Comparison of ENCODE assay signal across 24 cellular contexts in genomic region chr3:129692743-129693142, GRCh38.
A peak's percentile ranks its signal among the peaks of the same experiment; 100 is the strongest.
DNase-seq lines count a peak whose midpoint lies in the region; ATAC-seq, FAIRE-seq and TF ChIP-seq lines count a peak whose summit lies in the region.
"Had no signal": no experiment of that assay in that cellular context is flagged by ENCODE, and none has a peak within 500 bp of the region (broad histone marks: within the 10 kb centered on the region; RNA-seq: fewer than 3 reads in every experiment).

No MANE protein-coding gene starts in this region.

- H3K9me3 Mint-ChIP-seq in MCF 10A (ENCODE audit: unreplicated experiment) (peaks cover 7% of the 10 kb centered on the region), memory B cell (peaks cover 5% of the 10 kb centered on the region), glutamatergic neuron (ENCODE audit: unreplicated experiment) (peaks cover 3% of the 10 kb centered on the region)

- no peak overlapping the region for H3K4me3 ChIP-seq in mammary epithelial cell (replicated peaks in 1 of 3; ENCODE audit: insufficient read depth in 1 of 3, low read depth in 2 of 3, low read length in 3 of 3)
- no peak overlapping the region for H3K4me3 ChIP-seq in PC-9
- no peak overlapping the region for H3K4me3 ChIP-seq in K562
- H3K4me3 ChIP-seq in esophagus squamous epithelium, result no peak overlapping the region
- H3K4me3 ChIP-seq in left ventricle myocardium inferior, result no peak overlapping the region
- H3K4me3 ChIP-seq: BLaER1, GM12878, GM23338 had no signal

- peak overlapping the region; percentile 91 for H3K27ac ChIP-seq in mammary epithelial cell (ENCODE audit: insufficient read depth, low read depth, low read length)
- H3K27ac ChIP-seq in PC-9, result peak overlapping the region; percentile 91
- H3K27ac ChIP-seq in K562 (ENCODE audit: extremely low read depth, low read depth, low read length), result no peak overlapping the region
- no peak overlapping the region for H3K27ac ChIP-seq in esophagus squamous epithelium
- H3K27ac ChIP-seq in left ventricle myocardium inferior (replicated peaks), result no peak overlapping the region
- H3K27ac ChIP-seq: 22Rv1, BLaER1 had no signal

- 90% methylated on average over 2 of the region's 2 CpGs for WGBS in mammary epithelial cell (ENCODE audit: low coverage, missing lambda C conversion rate)
- WGBS in K562 (ENCODE audit: insufficient coverage, low coverage, missing lambda C conversion rate), result 63% methylated on average over 2 of the region's 2 CpGs
- 89 to 100% methylated on average over 2 of the region's 2 CpGs for WGBS in esophagus squamous epithelium, 2 donors

- H3K27me3 Mint-ChIP-seq in MCF 10A (ENCODE audit: insufficient read depth, unreplicated experiment) (no peaks in the 10 kb centered on the region), memory B cell (no peaks in the 10 kb centered on the region), glutamatergic neuron (ENCODE audit: unreplicated experiment) (peaks cover 2% of the 10 kb centered on the region)
- H3K27me3 Mint-ChIP-seq: B cell; CD4-positive, alpha-beta T cell; CD8-positive, alpha-beta memory T cell had no signal

- BruUV-seq in mammary epithelial cell (replicated peaks; lab: Mats Ljungman, UMichigan), result no TSS peak
- no TSS peak for BruUV-seq in MCF 10A (replicated peaks; lab: Mats Ljungman, UMichigan)
- BruUV-seq in PC-9 (replicated peaks; lab: Mats Ljungman, UMichigan), result no TSS peak
- no TSS peak for BruUV-seq in K562 (replicated peaks; lab: Mats Ljungman, UMichigan)

- H3K4me1 Mint-ChIP-seq in MCF 10A (ENCODE audit: insufficient read depth, unreplicated experiment), result peaks cover 41% of the 10 kb centered on the region
- H3K4me1 Mint-ChIP-seq in memory B cell, result peaks cover 6% of the 10 kb centered on the region
- peaks cover 26% of the 10 kb centered on the region for H3K4me1 Mint-ChIP-seq in glutamatergic neuron (ENCODE audit: low read depth, unreplicated experiment)

- H3K4me2 ChIP-seq in mammary epithelial cell (ENCODE audit: insufficient read depth, low read depth, low read length), result no peak overlapping the region
- peak overlapping the region; percentile 70 for H3K4me2 ChIP-seq in PC-9
- H3K4me2 ChIP-seq in K562 (ENCODE audit: insufficient read depth, low read length), result no peak overlapping the region
- H3K4me2 ChIP-seq: BLaER1, GM23338 had no signal

- H3K36me3 Mint-ChIP-seq in MCF 10A (ENCODE audit: insufficient read depth, unreplicated experiment) (peaks cover 5% of the 10 kb centered on the region), memory B cell (peaks cover 16% of the 10 kb centered on the region), glutamatergic neuron (ENCODE audit: unreplicated experiment) (peaks cover 16% of the 10 kb centered on the region)

- H3K9ac ChIP-seq in mammary epithelial cell (ENCODE audit: insufficient read depth, low read length) (no peak overlapping the region), K562 (ENCODE audit: insufficient read depth in 1 of 2, low read depth in 2 of 2, low read length in 2 of 2) (no peak overlapping the region)
- H3K9ac ChIP-seq: BLaER1 had no signal

- H3K27me3 ChIP-seq in mammary epithelial cell (ENCODE audit: insufficient read depth, low read length) (no peaks in the 10 kb centered on the region), PC-9 (ENCODE audit: insufficient read depth, low read depth) (no peaks in the 10 kb centered on the region), K562 (ENCODE audit: control insufficient read depth in 2 of 2, insufficient read depth in 2 of 2, low read length in 2 of 2) (no peaks in the 10 kb centered on the region), esophagus squamous epithelium (no peaks in the 10 kb centered on the region), left ventricle myocardium inferior (ENCODE audit: low read depth) (no peaks in the 10 kb centered on the region)
- H3K27me3 ChIP-seq: BLaER1 had no signal

- H4K20me1 ChIP-seq in mammary epithelial cell (ENCODE audit: insufficient read depth, low read length), result no peaks in the 10 kb centered on the region
- no peaks in the 10 kb centered on the region for H4K20me1 ChIP-seq in PC-9 (ENCODE audit: insufficient read depth)
- no peaks in the 10 kb centered on the region for H4K20me1 ChIP-seq in K562 (replicated peaks; ENCODE audit: control insufficient read depth, insufficient read depth, low read length)

- H3F3A ChIP-seq in PC-9 (ENCODE audit: insufficient read depth, low read depth), result peaks cover 36% of the 10 kb centered on the region

- dilution Hi-C loops in mammary epithelial cell (cut with HindIII; ENCODE audit: low sequenced_read_pairs), result no loop called here

- no peak overlapping the region for H3K4me3 Mint-ChIP-seq in MCF 10A (ENCODE audit: unreplicated experiment)
- H3K4me3 Mint-ChIP-seq in memory B cell, result no peak overlapping the region
- H3K4me3 Mint-ChIP-seq in glutamatergic neuron (ENCODE audit: unreplicated experiment), result no peak overlapping the region
- H3K4me3 Mint-ChIP-seq: B cell; CD14-positive monocyte; CD4-positive, alpha-beta T cell; CD8-positive, alpha-beta memory T cell; GM23338; H9; HFFc6 had no signal

- in situ Hi-C loops in mammary epithelial cell (cut with MboI; ENCODE audit: low sequenced_read_pairs in 2 of 2), result no loop called here
- in situ Hi-C loops in K562 (cut with MboI), result no loop called here

- TF ChIP-seq EP300 in K562 (IDR thresholded peaks at IDR 0.05; ENCODE audit: low read length), result no peak

- H3K9me2 ChIP-seq in PC-9 (ENCODE audit: insufficient read depth), result no peaks in the 10 kb centered on the region

- H3K9me3 ChIP-seq in mammary epithelial cell (replicated peaks; ENCODE audit: insufficient read depth, low read length), result no peaks in the 10 kb centered on the region
- H3K9me3 ChIP-seq in PC-9 (ENCODE audit: insufficient read depth, low read depth), result peaks cover 8% of the 10 kb centered on the region; the same call in 1 of the 2 replicates
- H3K9me3 ChIP-seq in K562 (replicated peaks; ENCODE audit: control insufficient read depth, insufficient read depth, low read depth, low read length), result 0 out of 2 replicates have a peak, but pooled peaks cover 2% of the 10 kb centered on the region
- H3K9me3 ChIP-seq in esophagus squamous epithelium, result peaks cover 0 to 6% (median 0%) of the 10 kb centered on the region in 3 donors
- no peaks in the 10 kb centered on the region for H3K9me3 ChIP-seq in left ventricle myocardium inferior (replicated peaks)

- DNase-seq in mammary epithelial cell (no peak), MCF 10A (ENCODE audit: unreplicated experiment) (no peak), PC-9 (no peak), K562 (ENCODE audit: extremely low read depth in 1 of 4, low spot score in 3 of 4) (no peak), memory B cell (ENCODE audit: low spot score in 2 of 2) (no peak), esophagus squamous epithelium (lab: John Stamatoyannopoulos, UW) (no peak), left ventricle myocardium inferior (no peak), glutamatergic neuron (no peak)
- DNase-seq: CD4-positive, alpha-beta T cell; CD8-positive, alpha-beta memory T cell; DMS 273 treated with DMSO at 0.1 percent for 48 hours; DMS79; EL; GDM1; H9; HFFc6 had no signal

- TF ChIP-seq POLR2A in K562 (conservative IDR thresholded peaks at IDR 0.05) (no peak), esophagus squamous epithelium (IDR thresholded peaks at IDR 0.05) (no peak)

- H3K4me1 ChIP-seq in mammary epithelial cell (ENCODE audit: insufficient read depth, low read length) (peaks cover 15% of the 10 kb centered on the region), PC-9 (replicated peaks; ENCODE audit: insufficient read depth) (peaks cover 72% of the 10 kb centered on the region), K562 (replicated peaks in 1 of 2; ENCODE audit: control insufficient read depth in 2 of 2, insufficient read depth in 2 of 2, low read length in 2 of 2) (peaks cover 0 to 5% of the 10 kb centered on the region in 2 experiments; a peak in 2 of 5 replicates), esophagus squamous epithelium (peaks cover 4 to 51% (median 12%) of the 10 kb centered on the region in 3 donors), left ventricle myocardium inferior (peaks cover 28% of the 10 kb centered on the region)

- no peak for FAIRE-seq in K562 (lab: Jason Lieb, UNC)
- FAIRE-seq: GM19239 had no signal

- no peaks in the 10 kb centered on the region for H3K9me1 ChIP-seq in K562 (ENCODE audit: control insufficient read depth, insufficient read depth, low read length)

- no peak for TF ChIP-seq RAD21 in K562 (CRISPR knock-in tag; conservative IDR thresholded peaks at IDR 0.05 in 1 of 2, IDR thresholded peaks at IDR 0.05 in 1 of 2)

- H3K27ac Mint-ChIP-seq in MCF 10A (ENCODE audit: low read depth, unreplicated experiment) (no peak overlapping the region), memory B cell (peak overlapping the region; percentile 64), glutamatergic neuron (ENCODE audit: unreplicated experiment) (no peak overlapping the region)
- H3K27ac Mint-ChIP-seq: B cell; CD14-positive monocyte; CD4-positive, alpha-beta T cell; GM23338; H9; HFFc6 had no signal

- CTCF ChIA-PET in mammary epithelial cell (lab: Charles Lee; ENCODE audit: low non-redundant PET) (no interaction called here), MCF 10A (lab: Yijun Ruan, JAX) (interaction anchor here (0.6 kb wide), 1 partner anchor 118 kb away, joined by 3 read pairs; no protein-coding TSS in a partner anchor), PC-9 (lab: Charles Lee) (interaction anchor here (0.6 kb wide), 1 partner anchor 220 kb away, joined by 3 read pairs; no protein-coding TSS in a partner anchor), K562 (lab: Yijun Ruan, JAX; ENCODE audit: low intra/inter-chr PET ratio) (no interaction called here)

- H3K36me3 ChIP-seq in mammary epithelial cell (ENCODE audit: insufficient read depth, low read length), result no peaks in the 10 kb centered on the region
- peaks cover 29% of the 10 kb centered on the region for H3K36me3 ChIP-seq in PC-9 (ENCODE audit: low read depth)
- no peaks in the 10 kb centered on the region for H3K36me3 ChIP-seq in K562 (ENCODE audit: control insufficient read depth, insufficient read depth, low read length)
- H3K36me3 ChIP-seq in esophagus squamous epithelium, result peaks cover 0 to 8% (median 0%) of the 10 kb centered on the region in 3 donors
- H3K36me3 ChIP-seq in left ventricle myocardium inferior, result no peaks in the 10 kb centered on the region

- no peak overlapping the region for H2AFZ ChIP-seq in mammary epithelial cell (ENCODE audit: low read depth, low read length)
- H2AFZ ChIP-seq in PC-9, result no peak overlapping the region
- no peak overlapping the region for H2AFZ ChIP-seq in K562 (ENCODE audit: low read depth, low read length)
- H2AFZ ChIP-seq: GM23338 had no signal

- intact Hi-C loops in mammary epithelial cell (cut with micrococcal nuclease), result loop anchor here (5.0 kb wide), 1 partner anchor 40 kb away; no protein-coding TSS in a partner anchor
- intact Hi-C loops in MCF 10A (cut with micrococcal nuclease), result no loop called here
- intact Hi-C loops in PC-9 (cut with micrococcal nuclease; ENCODE audit: unreplicated experiment), result no loop called here
- intact Hi-C loops in K562 (cut with micrococcal nuclease), result no loop called here
- intact Hi-C loops in esophagus squamous epithelium (cut with DNase I), result no loop called here
- intact Hi-C loops in left ventricle myocardium inferior (cut with micrococcal nuclease), result no loop called here

- TF ChIP-seq CTCF in mammary epithelial cell (conservative IDR thresholded peaks at IDR 0.05 in 1 of 2, IDR thresholded peaks at IDR 0.05 in 1 of 2; ENCODE audit: extremely low read depth in 1 of 2, insufficient read depth in 1 of 2, low read depth in 1 of 2, low read length in 2 of 2) (no peak), MCF 10A (IDR thresholded peaks at IDR 0.05; ENCODE audit: unreplicated experiment) (no peak), PC-9 (conservative IDR thresholded peaks at IDR 0.05) (no peak), K562 (IDR thresholded peaks at IDR 0.05 in 2 of 3, conservative IDR thresholded peaks at IDR 0.05 in 1 of 3; ENCODE audit: insufficient read depth in 2 of 3, low read depth in 1 of 3, low read length in 3 of 3) (no peak), esophagus squamous epithelium (IDR thresholded peaks at IDR 0.05) (no peak), left ventricle myocardium inferior (IDR thresholded peaks at IDR 0.05; ENCODE audit: borderline replicate concordance) (no peak), glutamatergic neuron (IDR thresholded peaks at IDR 0.05; ENCODE audit: partially characterized antibody, unreplicated experiment) (no peak)

- H3K79me2 ChIP-seq in mammary epithelial cell (ENCODE audit: insufficient read depth, low read length), result peaks cover 76% of the 10 kb centered on the region
- H3K79me2 ChIP-seq in PC-9 (ENCODE audit: low read depth), result peaks cover 89% of the 10 kb centered on the region
- H3K79me2 ChIP-seq in K562 (ENCODE audit: control insufficient read depth, insufficient read depth, low read length), result no peaks in the 10 kb centered on the region

- POLR2A ChIA-PET in MCF 10A (lab: Yijun Ruan, JAX) (interaction anchor here (0.7 to 1.1 kb wide), 2 partner anchors 31 to 117 kb away, joined by 3 to 5 read pairs; no protein-coding TSS in a partner anchor), PC-9 (lab: Charles Lee; ENCODE audit: unreplicated experiment) (interaction anchor here (0.7 kb wide), 1 partner anchor 28 kb away, joined by 3 read pairs; no protein-coding TSS in a partner anchor), K562 (lab: Yijun Ruan, JAX) (interaction anchor here (1.0 kb wide), 1 partner anchor 18 kb away, joined by 3 read pairs; no protein-coding TSS in a partner anchor)

- no peak for ATAC-seq in K562
- no peak for ATAC-seq in memory B cell (ENCODE audit: low read depth)
- ATAC-seq: GM12878, GM23338, HCT116 had no signal

Comparison
In these comparisons a context has a peak if more than half of its experiments do, and no peak if none do; other contexts are left out.
1. CTCF ChIA-PET loops: an anchor here in MCF 10A (0.6 kb wide) and PC-9 (0.6 kb wide); none called in mammary epithelial cell and K562.
2. H3K27ac ChIP-seq: peak in mammary epithelial cell (single experiment) and PC-9 (single experiment); none in K562 (single experiment), esophagus squamous epithelium (0 of 4) and left ventricle myocardium inferior (single experiment).